ENCODE assay signal across 10 cellular contexts in genomic region chr1:203480525-203481084, GRCh38. TPM values are rescaled to one million over a fixed set of nuclear protein-coding genes. Genes with fewer than 3 reads are reported as not detected.
DNase-seq lines count a peak whose midpoint lies in the region; ATAC-seq and TF ChIP-seq lines count a peak whose summit lies in the region.
"Had no signal": no experiment of that assay in that cellular context is flagged by ENCODE, and none has a peak within 500 bp of the region (broad histone marks: within the 10 kb centered on the region; RNA-seq: fewer than 3 reads in every experiment).

No MANE protein-coding gene starts in this region.

- no peaks in the 10 kb centered on the region for H3K27me3 ChIP-seq in foreskin keratinocyte
- H3K27me3 ChIP-seq: BLaER1 treated with 17β-estradiol and CSF1 and Interleukin-3, amounts not matched to agents 10 nM and 100 nM had no signal

- H3K4me3 ChIP-seq in skeletal muscle cell (ENCODE audit: low read depth, low read length) = no peak overlapping the region
- H3K4me3 ChIP-seq: BLaER1 treated with 17β-estradiol and CSF1 and Interleukin-3, amounts not matched to agents 10 nM and 100 nM had no signal

- DNase-seq in NCI-H2081 (lab: John Stamatoyannopoulos, UW) (peak; percentile 57 to 81), NCI-H2081 treated with DMSO at 0.1 percent for 48 hours (lab: John Stamatoyannopoulos, UW) (no peak), NCI-H82 (lab: John Stamatoyannopoulos, UW) (peak; percentile 83), foreskin keratinocyte (peak; percentile 56 to 84), skeletal muscle cell (ENCODE audit: low read depth) (peak; percentile 64)
- DNase-seq in activated T-cell treated with anti-CD3 and anti-CD28 coated beads, Interleukin-2, amount 50 U/mL, for 48 hours = peak; percentile 51 to 58

- peak; percentile 89 for ATAC-seq in foreskin keratinocyte
- ATAC-seq in GM18907 (IDR thresholded peaks at IDR 0.05; ENCODE audit: unreplicated experiment) = no peak
- ATAC-seq in HG03439 (IDR thresholded peaks at IDR 0.05; ENCODE audit: unreplicated experiment) = no peak

- H3K4me1 ChIP-seq in foreskin keratinocyte = peaks cover 10% of the 10 kb centered on the region

- H3K27ac ChIP-seq in foreskin keratinocyte = no peak overlapping the region
- H3K27ac ChIP-seq: BLaER1 treated with 17β-estradiol and CSF1 and Interleukin-3, amounts not matched to agents 10 nM and 100 nM had no signal

- no peak for TF ChIP-seq CTCF in foreskin keratinocyte (conservative IDR thresholded peaks at IDR 0.05)

RNA-seq across cellular contexts. Expression of gene PRELP, which starts 5.0 kb away (rescaled TPM):
- 0.03 and 0.07 TPM in 2 replicates for total RNA-seq in foreskin keratinocyte
- 0.04 and 0.07 TPM in 2 replicates for polyA plus RNA-seq in foreskin keratinocyte
- total RNA-seq: activated CD8-positive, alpha-beta memory T cell treated with anti-CD3 and anti-CD28 coated beads for 36 hours had no signal

RNA-seq across cellular contexts. Expression of gene OPTC, which starts 13.3 kb away (rescaled TPM):
- total RNA-seq in foreskin keratinocyte = not detected in 2 replicates
- not detected in 2 replicates for polyA plus RNA-seq in foreskin keratinocyte
- total RNA-seq: activated CD8-positive, alpha-beta memory T cell treated with anti-CD3 and anti-CD28 coated beads for 36 hours had no signal
